8 cellular contexts compared by ENCODE assay signal in the genomic region with DNA sequence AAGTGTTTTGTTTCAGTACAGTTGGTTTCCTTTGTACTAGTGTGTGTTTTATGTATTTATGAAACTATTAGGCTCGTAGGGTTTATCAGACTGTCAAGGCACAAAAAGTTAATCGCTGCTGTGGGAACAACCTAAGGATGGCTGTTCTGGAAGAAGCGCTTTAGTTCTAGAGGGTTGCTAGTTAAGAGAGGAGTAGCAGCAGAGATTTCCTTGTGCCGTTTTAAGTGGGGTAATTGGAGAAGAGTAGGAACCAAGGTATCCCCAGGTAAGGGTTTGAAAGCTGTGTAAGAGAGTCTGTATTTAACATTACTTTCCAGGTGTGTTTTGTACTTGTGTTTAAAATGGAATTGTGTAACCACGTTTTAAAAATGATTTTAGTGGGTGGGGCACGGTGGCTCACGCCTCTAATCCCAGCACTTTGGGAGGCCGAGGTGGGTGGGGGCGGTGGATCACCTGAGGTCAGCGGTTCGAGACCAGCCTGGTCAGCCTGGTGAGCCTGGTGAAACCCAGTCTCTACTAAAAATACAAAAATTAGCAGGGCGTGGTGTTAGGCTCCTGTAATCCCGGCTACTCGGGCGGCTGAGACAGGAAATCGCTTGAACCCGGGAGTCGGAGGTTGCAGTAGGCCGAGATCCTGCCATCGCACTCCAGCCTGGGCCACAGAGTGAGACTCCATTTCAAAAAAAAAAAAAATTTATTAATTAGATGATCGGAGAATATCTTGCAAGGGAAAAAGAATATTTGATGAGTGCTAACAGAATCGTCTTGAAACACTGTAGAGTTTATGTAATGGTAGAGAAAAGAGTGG. TPM values are rescaled to one million over a fixed set of nuclear protein-coding genes. Genes with fewer than 3 reads are reported as not detected.
DNase-seq lines count a peak whose midpoint lies in the region; TF ChIP-seq lines count a peak whose summit lies in the region.

No MANE protein-coding gene starts in this region.

- H3K27ac ChIP-seq in iPS-20b (ENCODE audit: low read length) (no peak overlapping the region), suprapubic skin (no peak overlapping the region)

- H3K4me1 ChIP-seq in iPS-20b (ENCODE audit: insufficient read depth, low read length) (peaks cover 13% of the 10 kb centered on the region; the same call in 1 of the 2 replicates), suprapubic skin (peaks cover 64% of the 10 kb centered on the region)

- peak overlapping the region; percentile 100; the same call in 1 of the 2 replicates for H3K9ac ChIP-seq in iPS-20b (ENCODE audit: low read depth, low read length)

- H3K36me3 ChIP-seq in iPS-20b (ENCODE audit: insufficient read depth, low read depth, low read length) (peaks cover 28% of the 10 kb centered on the region), suprapubic skin (no peaks in the 10 kb centered on the region)

- intact Hi-C loops in activated CD4-positive, alpha-beta T cell treated with anti-CD3 and anti-CD28 coated beads, Interleukin-2, amount 10 ng/mL, durations not matched to agents 24 days and 14 days (cut with micrococcal nuclease): loop anchor here (10.0 kb wide), 2 partner anchors 441 to 1099 kb away; a partner anchor contains a TSS
- intact Hi-C loops in activated T-helper 1 cell treated with anti-CD3 and anti-CD28 coated beads, Interleukin-12 subunit alpha, Interleukin-12 subunit beta, Interleukin-2, Interleukin-4 antibody, amounts not matched to agents 30 ng/mL and 10 ng/mL and 1 ng/mL, durations not matched to agents 14 hours and 24 hours and 36 hours (cut with micrococcal nuclease): loop anchor here (2.0 kb wide), 1 partner anchor 61 kb away; no protein-coding TSS in a partner anchor

- TF ChIP-seq CTCF in suprapubic skin (IDR thresholded peaks at IDR 0.05): no peak

- H3K27me3 ChIP-seq in iPS-20b (ENCODE audit: insufficient read depth, low read length) (no peaks in the 10 kb centered on the region), suprapubic skin (no peaks in the 10 kb centered on the region)

- no peaks in the 10 kb centered on the region for H3K27me3 Mint-ChIP-seq in activated CD4-positive, alpha-beta T cell treated with anti-CD3 and anti-CD28 coated beads, Interleukin-2, amount 10 ng/mL, durations not matched to agents 24 days and 14 days
- no peaks in the 10 kb centered on the region for H3K27me3 Mint-ChIP-seq in activated T-helper 1 cell treated with anti-CD3 and anti-CD28 coated beads, Interleukin-12 subunit alpha, Interleukin-12 subunit beta, Interleukin-2, Interleukin-4 antibody, amounts not matched to agents 30 ng/mL and 10 ng/mL and 1 ng/mL, durations not matched to agents 14 hours and 24 hours and 36 hours (ENCODE audit: insufficient read depth)

- no peaks in the 10 kb centered on the region for H3K9me3 ChIP-seq in iPS-20b (ENCODE audit: insufficient read depth, low read depth, low read length)
- no peaks in the 10 kb centered on the region for H3K9me3 ChIP-seq in suprapubic skin

- no peak for TF ChIP-seq POLR2A in suprapubic skin (IDR thresholded peaks at IDR 0.05)

- peak; percentile 64 for DNase-seq in activated CD4-positive, alpha-beta T cell treated with anti-CD3 and anti-CD28 coated beads, Interleukin-2, amount 10 ng/mL, durations not matched to agents 24 days and 14 days
- no peak for DNase-seq in activated CD4-positive, alpha-beta T cell treated with anti-CD3 and anti-CD28 coated beads for 4 hours
- DNase-seq in activated T-helper 1 cell treated with anti-CD3 and anti-CD28 coated beads, Interleukin-12 subunit alpha, Interleukin-12 subunit beta, Interleukin-2, Interleukin-4 antibody, amounts not matched to agents 30 ng/mL and 10 ng/mL and 1 ng/mL, durations not matched to agents 14 hours and 24 hours and 36 hours (ENCODE audit: low spot score): no peak
- DNase-seq in suprapubic skin (ENCODE audit: low spot score in 2 of 2) (no peak), GM19240 (ENCODE audit: insufficient read length, low spot score) (no peak), putamen (ENCODE audit: low spot score) (no peak), NOMO-1 treated with DMSO at 0.1 percent for 48 hours (lab: John Stamatoyannopoulos, UW; ENCODE audit: unreplicated experiment) (no peak)

- H3K4me3 ChIP-seq in iPS-20b (ENCODE audit: low read length) (peak overlapping the region; percentile 84), suprapubic skin (peak overlapping the region; percentile 77)

- WGBS in suprapubic skin: 54% methylated on average over 22 of the region's 22 CpGs

- peaks cover 51% of the 10 kb centered on the region for H3K4me1 Mint-ChIP-seq in activated CD4-positive, alpha-beta T cell treated with anti-CD3 and anti-CD28 coated beads, Interleukin-2, amount 10 ng/mL, durations not matched to agents 24 days and 14 days
- H3K4me1 Mint-ChIP-seq in activated T-helper 1 cell treated with anti-CD3 and anti-CD28 coated beads, Interleukin-12 subunit alpha, Interleukin-12 subunit beta, Interleukin-2, Interleukin-4 antibody, amounts not matched to agents 30 ng/mL and 10 ng/mL and 1 ng/mL, durations not matched to agents 14 hours and 24 hours and 36 hours (ENCODE audit: low read depth): peaks cover 60% of the 10 kb centered on the region

- peak overlapping the region; percentile 100 for H3K27ac Mint-ChIP-seq in activated CD4-positive, alpha-beta T cell treated with anti-CD3 and anti-CD28 coated beads, Interleukin-2, amount 10 ng/mL, durations not matched to agents 24 days and 14 days
- H3K27ac Mint-ChIP-seq in activated T-helper 1 cell treated with anti-CD3 and anti-CD28 coated beads, Interleukin-12 subunit alpha, Interleukin-12 subunit beta, Interleukin-2, Interleukin-4 antibody, amounts not matched to agents 30 ng/mL and 10 ng/mL and 1 ng/mL, durations not matched to agents 14 hours and 24 hours and 36 hours: peak overlapping the region; percentile 98

- no peak for TF ChIP-seq EP300 in suprapubic skin (IDR thresholded peaks at IDR 0.05)

- peaks cover 21% of the 10 kb centered on the region for H3K36me3 Mint-ChIP-seq in activated CD4-positive, alpha-beta T cell treated with anti-CD3 and anti-CD28 coated beads, Interleukin-2, amount 10 ng/mL, durations not matched to agents 24 days and 14 days (ENCODE audit: low read depth)
- peaks cover 16% of the 10 kb centered on the region for H3K36me3 Mint-ChIP-seq in activated T-helper 1 cell treated with anti-CD3 and anti-CD28 coated beads, Interleukin-12 subunit alpha, Interleukin-12 subunit beta, Interleukin-2, Interleukin-4 antibody, amounts not matched to agents 30 ng/mL and 10 ng/mL and 1 ng/mL, durations not matched to agents 14 hours and 24 hours and 36 hours (ENCODE audit: low read depth)

- H3K9me3 Mint-ChIP-seq in activated CD4-positive, alpha-beta T cell treated with anti-CD3 and anti-CD28 coated beads, Interleukin-2, amount 10 ng/mL, durations not matched to agents 24 days and 14 days: no peaks in the 10 kb centered on the region
- no peaks in the 10 kb centered on the region for H3K9me3 Mint-ChIP-seq in activated T-helper 1 cell treated with anti-CD3 and anti-CD28 coated beads, Interleukin-12 subunit alpha, Interleukin-12 subunit beta, Interleukin-2, Interleukin-4 antibody, amounts not matched to agents 30 ng/mL and 10 ng/mL and 1 ng/mL, durations not matched to agents 14 hours and 24 hours and 36 hours

- H3K4me3 Mint-ChIP-seq in activated CD4-positive, alpha-beta T cell treated with anti-CD3 and anti-CD28 coated beads, Interleukin-2, amount 10 ng/mL, durations not matched to agents 24 days and 14 days: peak overlapping the region; percentile 96
- peak overlapping the region; percentile 93 for H3K4me3 Mint-ChIP-seq in activated T-helper 1 cell treated with anti-CD3 and anti-CD28 coated beads, Interleukin-12 subunit alpha, Interleukin-12 subunit beta, Interleukin-2, Interleukin-4 antibody, amounts not matched to agents 30 ng/mL and 10 ng/mL and 1 ng/mL, durations not matched to agents 14 hours and 24 hours and 36 hours

RNA-seq across cellular contexts. Expression of a gene that starts 2.6 kb away (rescaled TPM):
- total RNA-seq in activated CD4-positive, alpha-beta T cell treated with anti-CD3 and anti-CD28 coated beads, Interleukin-2, amount 10 ng/mL, durations not matched to agents 24 days and 14 days: 280 and 289 TPM in 2 replicates
- total RNA-seq in activated T-helper 1 cell treated with anti-CD3 and anti-CD28 coated beads, Interleukin-12 subunit alpha, Interleukin-12 subunit beta, Interleukin-2, Interleukin-4 antibody, amounts not matched to agents 30 ng/mL and 10 ng/mL and 1 ng/mL, durations not matched to agents 14 hours and 24 hours and 36 hours: 270 and 271 TPM in 2 replicates
- 100 to 1,000 TPM; 103 to 149 (median 127) TPM for total RNA-seq in suprapubic skin
